1 cellular context compared by ENCODE assay signal in the genomic region with DNA sequence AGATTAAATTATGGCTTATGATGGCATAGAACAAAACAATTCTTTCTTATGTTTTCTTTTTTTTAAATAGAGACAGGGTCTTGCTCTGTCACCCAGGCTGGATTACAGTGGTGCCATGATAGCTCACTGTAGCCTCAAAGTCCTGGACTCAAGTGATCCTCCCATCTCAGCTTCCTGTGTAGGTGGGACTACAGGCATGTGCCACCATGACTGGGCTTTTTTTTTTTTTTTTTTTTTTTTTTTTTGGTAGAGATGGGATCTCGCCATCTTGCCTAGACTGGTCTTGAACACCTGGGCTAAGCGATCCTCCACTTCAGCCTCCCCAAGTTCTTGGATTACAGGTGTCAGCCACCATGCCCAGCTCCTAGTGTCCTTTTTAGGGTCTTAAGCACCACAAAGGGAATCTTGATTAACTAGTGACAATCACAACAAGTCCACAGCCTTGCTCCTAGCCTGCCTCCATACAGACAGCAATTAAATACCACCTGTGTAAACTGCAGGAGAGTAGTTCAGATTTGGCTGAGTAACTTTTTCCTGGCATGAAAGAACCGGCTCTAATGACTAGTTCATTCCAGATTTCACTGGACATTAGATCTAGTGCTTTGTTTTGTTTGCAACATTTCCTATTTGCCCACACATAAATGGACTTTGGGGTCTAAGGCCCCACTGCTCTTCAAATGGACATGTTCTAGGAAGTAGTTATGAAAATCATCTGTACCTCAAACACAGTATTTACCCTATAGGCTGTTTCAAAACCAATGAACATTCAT.
TF ChIP-seq lines count a peak whose summit lies in the region.

No MANE protein-coding gene starts in this region.

TF ChIP-seq in GM23338, 12 proteins besides CTCF, POLR2A, EP300 and RAD21:
- TF ChIP-seq REST (IDR thresholded peaks at IDR 0.05; ENCODE audit: unreplicated experiment) = no peak
- no peak for TF ChIP-seq POLR2AphosphoS5 (IDR thresholded peaks at IDR 0.05; ENCODE audit: low read depth)
